ENCODE assay signal across 9 cellular contexts in genomic region chr13:36858285-36858684, GRCh38. TPM values are rescaled to one million over a fixed set of nuclear protein-coding genes. Genes with fewer than 3 reads are reported as not detected.
DNase-seq lines count a peak whose midpoint lies in the region; ATAC-seq, FAIRE-seq and TF ChIP-seq lines count a peak whose summit lies in the region.
"Had no signal": no experiment of that assay in that cellular context is flagged by ENCODE, and none has a peak within 500 bp of the region (broad histone marks: within the 10 kb centered on the region; RNA-seq: fewer than 3 reads in every experiment).

No MANE protein-coding gene starts in this region.

- H4K20me1 ChIP-seq in PC-3 (ENCODE audit: low read length) (no peaks in the 10 kb centered on the region), endothelial cell of umbilical vein (replicated peaks; ENCODE audit: control insufficient read depth, extremely low read depth, insufficient read depth, low read length) (no peaks in the 10 kb centered on the region)

- no peak overlapping the region for H3K9ac ChIP-seq in PC-3 (ENCODE audit: low read length)
- H3K9ac ChIP-seq in endothelial cell of umbilical vein (replicated peaks; ENCODE audit: extremely low read depth, insufficient read depth, low read length) = no peak overlapping the region
- H3K9ac ChIP-seq: KMS-11 had no signal

- H3K4me2 ChIP-seq in PC-3 (ENCODE audit: low read length) (no peak overlapping the region), endothelial cell of umbilical vein (ENCODE audit: insufficient read depth, low read length) (no peak overlapping the region)
- H3K4me2 ChIP-seq: KMS-11 had no signal

- H3F3A ChIP-seq in PC-3 (ENCODE audit: low read length, unreplicated experiment) = no peaks in the 10 kb centered on the region

- H3K4me3 ChIP-seq in PC-3 (ENCODE audit: low read length) (no peak overlapping the region), endothelial cell of umbilical vein (replicated peaks in 1 of 3; ENCODE audit: insufficient read depth in 1 of 3, low read depth in 1 of 3, low read length in 3 of 3) (no peak overlapping the region)

- H3K27me3 ChIP-seq in PC-3 (ENCODE audit: low read length) = no peaks in the 10 kb centered on the region
- no peaks in the 10 kb centered on the region for H3K27me3 ChIP-seq in endothelial cell of umbilical vein (ENCODE audit: control insufficient read depth in 2 of 2, insufficient read depth in 2 of 2, low read length in 2 of 2)

- H3K9me3 ChIP-seq in PC-3 (ENCODE audit: low read length) (no peaks in the 10 kb centered on the region), endothelial cell of umbilical vein (replicated peaks; ENCODE audit: control insufficient read depth, insufficient read depth, low read length) (no peaks in the 10 kb centered on the region)

- no TSS peak for BruUV-seq in PC-3 (replicated peaks; lab: Mats Ljungman, UMichigan)
- BruUV-seq in endothelial cell of umbilical vein (replicated peaks; lab: Mats Ljungman, UMichigan) = no TSS peak

- H3K79me2 ChIP-seq in PC-3 (ENCODE audit: low read length) = no peaks in the 10 kb centered on the region
- no peaks in the 10 kb centered on the region for H3K79me2 ChIP-seq in endothelial cell of umbilical vein (ENCODE audit: control insufficient read depth, insufficient read depth, low read length)

- H3K4me3 Mint-ChIP-seq in nephron = no peak overlapping the region

- H3K36me3 ChIP-seq in PC-3 (ENCODE audit: low read depth, low read length) (no peaks in the 10 kb centered on the region), endothelial cell of umbilical vein (ENCODE audit: control insufficient read depth in 2 of 2, extremely low read depth in 1 of 2, insufficient read depth in 2 of 2, low read length in 2 of 2) (peaks cover 0 to 3% of the 10 kb centered on the region in 2 experiments)

- intact Hi-C loops in PC-3 (cut with micrococcal nuclease) = loop anchor here (1.0 to 5.0 kb wide), 3 partner anchors 54 to 211 kb away; no protein-coding TSS in a partner anchor
- intact Hi-C loops in endothelial cell of umbilical vein (cut with micrococcal nuclease) = loop anchor here (1.0 to 5.0 kb wide), 3 partner anchors 61 to 199 kb away; partner anchors contain the start of gene SUPT20H

- H3K27ac Mint-ChIP-seq in nephron = no peak overlapping the region

- FAIRE-seq in endothelial cell of umbilical vein (lab: Jason Lieb, UNC) = peak; percentile 86

- H3K9me1 ChIP-seq in endothelial cell of umbilical vein (replicated peaks; ENCODE audit: control insufficient read depth, extremely low read depth, insufficient read depth, low read length) = no peaks in the 10 kb centered on the region

- H3K9me2 ChIP-seq in PC-3 (replicated peaks; ENCODE audit: low read length) = no peaks in the 10 kb centered on the region

- peaks cover 8% of the 10 kb centered on the region for H3K4me1 ChIP-seq in PC-3 (ENCODE audit: insufficient read depth, low read length)
- peaks cover 17% of the 10 kb centered on the region for H3K4me1 ChIP-seq in endothelial cell of umbilical vein (ENCODE audit: control insufficient read depth, extremely low read depth, insufficient read depth, low read length)

- no peak for TF ChIP-seq POLR2A in endothelial cell of umbilical vein (IDR thresholded peaks at IDR 0.05; ENCODE audit: low read depth, low read length)

- POLR2A ChIA-PET in PC-3 (lab: Charles Lee; ENCODE audit: unreplicated experiment) (no interaction called here), endothelial cell of umbilical vein (lab: Charles Lee) (interaction anchor here (0.9 kb wide), 1 partner anchor 123 kb away, joined by 3 read pairs; no protein-coding TSS in a partner anchor)

- CTCF ChIA-PET in PC-3 (lab: Charles Lee) = interaction anchor here (0.5 to 1.6 kb wide), 5 partner anchors 115 to 211 kb away, joined by 3 to 16 read pairs (median 4); no protein-coding TSS in a partner anchor
- CTCF ChIA-PET in endothelial cell of umbilical vein (lab: Charles Lee) = interaction anchor here (0.6 to 11.0 kb wide), 43 partner anchors 9 to 575 kb away, joined by 3 to 359 read pairs (median 7); partner anchors contain the start of genes ALG5, EXOSC8 and SMAD9

- peak; percentile 57 for TF ChIP-seq CTCF in PC-3 (conservative IDR thresholded peaks at IDR 0.05; ENCODE audit: low read depth, low read length)
- TF ChIP-seq CTCF in endothelial cell of umbilical vein (IDR thresholded peaks at IDR 0.05; ENCODE audit: extremely low read depth in 1 of 2, insufficient read depth in 1 of 2, low read depth in 1 of 2, low read length in 2 of 2) = peak; percentile 38 to 52
- peak; percentile 53 to 58 (median 56) for TF ChIP-seq CTCF in nephron (IDR thresholded peaks at IDR 0.05; ENCODE audit: unreplicated experiment in 3 of 3)

- no peaks in the 10 kb centered on the region for H3K27me3 Mint-ChIP-seq in nephron (ENCODE audit: low read depth)

- H2AFZ ChIP-seq in PC-3 (ENCODE audit: low read length) (no peak overlapping the region), endothelial cell of umbilical vein (ENCODE audit: low read depth, low read length) (no peak overlapping the region)

- ATAC-seq in GM18868 (IDR thresholded peaks at IDR 0.05; ENCODE audit: unreplicated experiment) = peak; percentile 84
- peak; percentile 94 for ATAC-seq in PC-3

- H3K36me3 Mint-ChIP-seq in nephron (ENCODE audit: low read depth) = peaks cover 23% of the 10 kb centered on the region

- H3K27ac ChIP-seq in PC-3 (ENCODE audit: low read length) (no peak overlapping the region), endothelial cell of umbilical vein (ENCODE audit: insufficient read depth, low read depth, low read length) (no peak overlapping the region)
- H3K27ac ChIP-seq: KMS-11 had no signal

- H3K4me1 Mint-ChIP-seq in nephron = no peaks in the 10 kb centered on the region

- DNase-seq in CMK (ENCODE audit: low read depth) (peak; percentile 11), HT-29 (ENCODE audit: low spot score) (peak; percentile 62), PC-3 (peak; percentile 73), endothelial cell of umbilical vein (ENCODE audit: low read depth, low spot score) (peak; percentile 68)
- no peak for DNase-seq in activated CD4-positive, CD25-positive, alpha-beta regulatory T cell treated with anti-CD3 and anti-CD28 coated beads, Interleukin-2, amount 50 U/mL, for 72 hours
- DNase-seq in activated CD4-positive, alpha-beta T cell treated with anti-CD3 and anti-CD28 coated beads for 1 hour = no peak

- dilution Hi-C loops in endothelial cell of umbilical vein (cut with MboI; ENCODE audit: extremely low pct_ligation_motif_present, low sequenced_read_pairs) = loop anchor here (25.0 kb wide), 1 partner anchor 129 kb away; the partner anchor contains the start of gene ALG5

- no peaks in the 10 kb centered on the region for H3K9me3 Mint-ChIP-seq in nephron

TF ChIP-seq in endothelial cell of umbilical vein, 7 proteins besides CTCF, POLR2A, EP300 and RAD21:
- no peak for TF ChIP-seq JUN (IDR thresholded peaks at IDR 0.05; ENCODE audit: borderline replicate concordance, insufficient read depth, insufficient read length, low read depth)
- no peak for TF ChIP-seq EZH2 (IDR thresholded peaks at IDR 0.05; ENCODE audit: borderline replicate concordance, low read depth, low read length, severe bottlenecking)
- TF ChIP-seq MYC (IDR thresholded peaks at IDR 0.05; ENCODE audit: low read depth, low read length) = no peak
- no peak for TF ChIP-seq POLR2AphosphoS5 (IDR thresholded peaks at IDR 0.05; ENCODE audit: insufficient read depth, low read depth, low read length)
- TF ChIP-seq GATA2 (IDR thresholded peaks at IDR 0.05; ENCODE audit: insufficient read depth, insufficient read length, low read depth, low read length) = no peak
- no peak for TF ChIP-seq FOS (IDR thresholded peaks at IDR 0.05; ENCODE audit: borderline replicate concordance, insufficient read depth, low read length)
- TF ChIP-seq MAX (IDR thresholded peaks at IDR 0.05; ENCODE audit: insufficient read depth, insufficient read length) = no peak

RNA-seq across cellular contexts. Expression of gene RFXAP, which starts 39.3 kb away (rescaled TPM):
- total RNA-seq in HT-29 (2014; rRNA removed; shearing (Covaris generic)) = 1.7 and 2.0 TPM in 2 replicates
- total RNA-seq in PC-3 (2014; rRNA removed) (1.2 and 2.8 TPM in 2 replicates), endothelial cell of umbilical vein (7.2 and 9.0 TPM in 2 replicates)
- 2.3 and 3.0 TPM in 2 replicates for polyA plus RNA-seq in endothelial cell of umbilical vein
- polyA plus RNA-seq in endothelial cell of umbilical vein (2011; cell fraction: cytosol; rRNA removed) = 3.9 and 4.0 TPM in 2 replicates
- 4.5 and 6.4 TPM in 2 replicates for polyA plus RNA-seq in endothelial cell of umbilical vein (2011; cell fraction: nucleus; rRNA removed)
- polyA plus RNA-seq in endothelial cell of umbilical vein (2012) = 7.1 TPM in 2 replicates
- 1.1 and 2.2 TPM in 2 replicates for polyA minus RNA-seq in endothelial cell of umbilical vein
- polyA minus RNA-seq in endothelial cell of umbilical vein (2011; cell fraction: cytosol; rRNA and poly(A)+ RNA removed) = 1.9 TPM
- polyA minus RNA-seq in endothelial cell of umbilical vein (2011; cell fraction: nucleus; rRNA and poly(A)+ RNA removed) = 2.0 and 3.1 TPM in 2 replicates

Comparison
In these comparisons a context has a peak if more than half of its experiments do, and no peak if none do; other contexts are left out.
1. DNase-seq: peak in CMK (single experiment), HT-29 (single experiment), PC-3 (single experiment) and endothelial cell of umbilical vein (single experiment); none in activated CD4-positive, CD25-positive, alpha-beta regulatory T cell treated with anti-CD3 and anti-CD28 coated beads, Interleukin-2, amount 50 U/mL, for 72 hours (single experiment) and activated CD4-positive, alpha-beta T cell treated with anti-CD3 and anti-CD28 coated beads for 1 hour (single experiment).
2. Peak in every context shown above with its lines, with median percentiles within 50 percentile points of each other: CTCF ChIP-seq.